9 cellular contexts compared by ENCODE assay signal in the genomic region with DNA sequence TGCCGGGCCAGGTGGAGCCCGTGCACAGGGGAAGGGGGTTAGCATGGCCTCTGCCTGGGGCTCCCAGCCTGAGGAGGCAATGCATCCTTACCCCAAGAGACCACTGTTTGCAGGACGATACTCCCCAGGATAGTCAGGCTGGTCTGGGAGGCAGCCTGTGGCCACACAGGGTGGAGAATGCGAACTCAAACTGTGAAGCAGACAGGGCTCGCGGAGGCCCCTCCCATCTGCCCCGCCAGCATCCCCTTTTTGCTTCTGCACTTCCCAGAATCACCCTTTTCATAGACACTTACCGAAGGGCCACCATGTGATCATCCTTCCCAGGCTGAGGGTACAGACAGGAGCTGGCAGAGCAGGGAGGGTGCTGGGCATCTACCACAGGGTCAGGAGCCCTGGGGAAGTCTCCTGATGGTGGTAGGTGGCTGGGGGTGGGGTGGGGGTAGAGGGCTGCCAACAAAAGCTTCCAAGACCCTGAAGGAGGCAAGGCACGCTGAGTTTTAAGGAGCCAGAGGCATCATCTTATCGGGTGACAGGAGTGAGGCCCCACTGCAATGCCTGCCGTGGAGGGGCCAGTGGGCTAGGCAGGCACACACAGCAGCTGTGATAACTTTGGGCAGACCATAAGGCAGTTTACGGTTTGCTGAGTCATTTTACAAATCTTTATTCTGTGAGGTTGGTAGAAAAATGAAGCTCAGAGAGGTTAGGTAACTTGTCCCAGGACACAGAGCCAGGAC.
DNase-seq lines count a peak whose midpoint lies in the region; ATAC-seq, FAIRE-seq and TF ChIP-seq lines count a peak whose summit lies in the region.
"Had no signal": no experiment of that assay in that cellular context is flagged by ENCODE, and none has a peak within 500 bp of the region (broad histone marks: within the 10 kb centered on the region; RNA-seq: fewer than 3 reads in every experiment).

No MANE protein-coding gene starts in this region.

- H3K4me1 Mint-ChIP-seq in stimulated activated naive B cell treated with anti-CD40 and anti-IgM and Interleukin-4, amounts not matched to agents 10 μg/mL and 1 μg/mL and 100 μg/mL, for 72 hours: peaks cover 50 to 83% of the 10 kb centered on the region in 2 donors

- peak; percentile 35 to 41 for DNase-seq in NOMO-1 (lab: John Stamatoyannopoulos, UW; ENCODE audit: unreplicated experiment in 2 of 2)
- no peak for DNase-seq in NOMO-1 treated with dmso at 0.1 percent for 144 hours (lab: John Stamatoyannopoulos, UW; ENCODE audit: unreplicated experiment)
- DNase-seq in hypothalamus (lab: John Stamatoyannopoulos, UW): peak in 28 of 51 donors; percentile 17 to 76 (median 56)
- DNase-seq in stimulated activated naive B cell treated with anti-CD40 and anti-IgM and Interleukin-4, amounts not matched to agents 10 μg/mL and 1 μg/mL and 100 μg/mL, for 72 hours: no peak
- no peak for DNase-seq in urothelium cell line (ENCODE audit: low spot score)
- no peak for DNase-seq in stimulated activated CD8-positive, alpha-beta memory T cell treated with anti-CD3 and anti-CD28 coated beads, Interleukin-4, amount 100 ng/mL, for 48 hours

- ATAC-seq in stimulated activated naive B cell treated with anti-CD40 and anti-IgM and Interleukin-4, amounts not matched to agents 10 μg/mL and 1 μg/mL and 100 μg/mL, for 72 hours (replicated peaks): peak; percentile 38 to 49
- ATAC-seq in GM18505 (IDR thresholded peaks at IDR 0.05; ENCODE audit: unreplicated experiment): no peak

- H3K9me3 Mint-ChIP-seq in stimulated activated naive B cell treated with anti-CD40 and anti-IgM and Interleukin-4, amounts not matched to agents 10 μg/mL and 1 μg/mL and 100 μg/mL, for 72 hours: no peaks in the 10 kb centered on the region
- H3K9me3 Mint-ChIP-seq: neural crest cell had no signal

- TF ChIP-seq POLR2A in Raji (IDR thresholded peaks at IDR 0.05; ENCODE audit: insufficient read depth, low read depth, low read length) (peak; percentile 86), GM18505 (IDR thresholded peaks at IDR 0.05; ENCODE audit: borderline replicate concordance, extremely low read depth, insufficient read depth, insufficient read length) (no peak)

- FAIRE-seq in urothelium cell line (lab: Jason Lieb, UNC): no peak

- no peaks in the 10 kb centered on the region for H3K27me3 Mint-ChIP-seq in stimulated activated naive B cell treated with anti-CD40 and anti-IgM and Interleukin-4, amounts not matched to agents 10 μg/mL and 1 μg/mL and 100 μg/mL, for 72 hours

- H3K4me3 Mint-ChIP-seq in stimulated activated naive B cell treated with anti-CD40 and anti-IgM and Interleukin-4, amounts not matched to agents 10 μg/mL and 1 μg/mL and 100 μg/mL, for 72 hours: peak overlapping the region; percentile 90 to 92
- H3K4me3 Mint-ChIP-seq: neural crest cell had no signal

- peak overlapping the region; percentile 96 for H3K27ac Mint-ChIP-seq in stimulated activated naive B cell treated with anti-CD40 and anti-IgM and Interleukin-4, amounts not matched to agents 10 μg/mL and 1 μg/mL and 100 μg/mL, for 72 hours

- no peaks in the 10 kb centered on the region for H3K36me3 Mint-ChIP-seq in stimulated activated naive B cell treated with anti-CD40 and anti-IgM and Interleukin-4, amounts not matched to agents 10 μg/mL and 1 μg/mL and 100 μg/mL, for 72 hours

Comparison
In these comparisons a context has a peak if more than half of its experiments do, and no peak if none do; other contexts are left out.
1. DNase-seq: peak in NOMO-1 (2 of 2) and hypothalamus (28 of 51); none in NOMO-1 treated with dmso at 0.1 percent for 144 hours (single experiment), stimulated activated naive B cell treated with anti-CD40 and anti-IgM and Interleukin-4, amounts not matched to agents 10 μg/mL and 1 μg/mL and 100 μg/mL, for 72 hours (single experiment), urothelium cell line (single experiment) and stimulated activated CD8-positive, alpha-beta memory T cell treated with anti-CD3 and anti-CD28 coated beads, Interleukin-4, amount 100 ng/mL, for 48 hours (single experiment).